ENCODE assay signal across 8 cellular contexts in the genomic region with DNA sequence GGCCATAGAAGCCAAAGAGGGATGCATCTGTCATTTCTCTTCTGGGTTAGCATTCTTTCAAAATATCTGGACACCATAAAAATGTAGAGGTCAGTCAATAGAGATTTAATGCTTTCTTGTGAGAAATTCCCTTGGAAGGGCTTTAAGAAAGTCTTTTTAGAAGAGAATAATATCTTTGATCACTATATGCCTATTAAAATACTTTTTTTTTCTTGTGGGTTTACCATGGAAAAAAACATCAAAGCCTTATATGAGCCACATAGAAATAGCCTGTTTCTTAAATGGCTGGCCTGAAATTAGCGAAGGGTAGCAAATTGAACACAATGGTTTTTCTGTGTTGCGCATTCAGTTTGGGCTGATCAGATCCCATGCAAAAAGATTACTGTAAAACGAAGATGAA.
"Had no signal": no experiment of that assay in that cellular context is flagged by ENCODE, and none has a peak within 500 bp of the region (broad histone marks: within the 10 kb centered on the region; RNA-seq: fewer than 3 reads in every experiment).

No MANE protein-coding gene starts in this region.

- H3K9me3 Mint-ChIP-seq: GM23338, H9 had no signal

- H3K9me3 ChIP-seq: HAP-1 had no signal

- H3K36me3 ChIP-seq: HAP-1 had no signal

- DNase-seq: GM23248, GOT3, H7, H9, HCEC 1CT, HFFc6 had no signal

- H3K4me3 ChIP-seq: GM23248, GM23338, HAP-1 had no signal

- H3K27ac Mint-ChIP-seq: GM23338, H9, HFFc6 had no signal

- H3K27ac ChIP-seq: GM23248 had no signal

- H3K4me3 Mint-ChIP-seq: GM23338, H9, HFFc6 had no signal
